1 cellular context compared by ENCODE assay signal in the genomic region with DNA sequence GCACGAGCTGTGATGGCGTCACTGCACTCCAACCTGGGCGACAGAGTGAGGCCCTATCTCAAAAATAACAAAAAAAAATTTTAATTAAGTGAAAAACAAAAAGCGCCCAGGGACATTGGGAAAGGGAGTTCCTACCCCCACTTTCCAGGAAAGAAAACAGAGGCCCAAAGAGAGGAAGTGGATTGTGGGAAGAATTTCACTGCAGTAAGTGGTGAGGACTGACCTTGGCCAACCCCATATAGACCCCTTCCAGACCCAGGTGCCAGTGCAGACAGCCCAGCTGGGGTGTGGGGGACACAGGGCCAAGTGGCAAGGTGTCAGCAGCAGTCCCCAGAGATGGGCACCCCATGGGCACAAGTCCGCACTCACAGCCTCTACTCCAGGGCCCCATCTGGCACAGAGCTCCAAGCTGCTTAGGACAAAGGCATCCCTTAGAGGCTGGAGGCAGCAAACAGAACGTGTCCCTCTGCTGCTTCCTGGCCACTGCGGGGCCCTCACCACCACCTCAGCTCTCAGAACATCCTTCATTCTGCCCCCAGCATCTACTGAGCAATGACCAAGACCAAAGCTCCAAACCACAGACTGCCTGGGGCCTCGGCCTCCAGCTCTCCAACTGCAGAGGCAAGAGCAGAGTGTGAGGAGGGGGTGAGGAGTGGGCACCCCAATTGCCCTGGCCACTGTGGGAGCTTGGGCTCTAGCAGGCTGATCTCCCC.
TF ChIP-seq lines count a peak whose summit lies in the region.

No MANE protein-coding gene starts in this region.

TF ChIP-seq in K562, 482 proteins besides CTCF, POLR2A, EP300 and RAD21:
- TF ChIP-seq CBX3 (IDR thresholded peaks at IDR 0.05; ENCODE audit: borderline replicate concordance in 1 of 2, low read length in 2 of 2) (no peak), SPI1 (IDR thresholded peaks at IDR 0.05; ENCODE audit: borderline replicate concordance, low read depth, low read length) (peak; percentile 59; the same call in 1 of the 2 replicates), FOXA1 (IDR thresholded peaks at IDR 0.05; ENCODE audit: borderline replicate concordance) (no peak), TBP (optimal IDR thresholded peaks at IDR 0.05; ENCODE audit: low read depth, low read length) (no peak)
- TF ChIP-seq, protein P1, sequence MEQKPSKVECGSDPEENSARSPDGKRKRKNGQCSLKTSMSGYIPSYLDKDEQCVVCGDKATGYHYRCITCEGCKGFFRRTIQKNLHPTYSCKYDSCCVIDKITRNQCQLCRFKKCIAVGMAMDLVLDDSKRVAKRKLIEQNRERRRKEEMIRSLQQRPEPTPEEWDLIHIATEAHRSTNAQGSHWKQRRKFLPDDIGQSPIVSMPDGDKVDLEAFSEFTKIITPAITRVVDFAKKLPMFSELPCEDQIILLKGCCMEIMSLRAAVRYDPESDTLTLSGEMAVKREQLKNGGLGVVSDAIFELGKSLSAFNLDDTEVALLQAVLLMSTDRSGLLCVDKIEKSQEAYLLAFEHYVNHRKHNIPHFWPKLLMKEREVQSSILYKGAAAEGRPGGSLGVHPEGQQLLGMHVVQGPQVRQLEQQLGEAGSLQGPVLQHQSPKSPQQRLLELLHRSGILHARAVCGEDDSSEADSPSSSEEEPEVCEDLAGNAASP (IDR thresholded peaks at IDR 0.05): no peak
TF ChIP-seq in K562: peak in this region for 1.
